8 cellular contexts compared by ENCODE assay signal in the genomic region with DNA sequence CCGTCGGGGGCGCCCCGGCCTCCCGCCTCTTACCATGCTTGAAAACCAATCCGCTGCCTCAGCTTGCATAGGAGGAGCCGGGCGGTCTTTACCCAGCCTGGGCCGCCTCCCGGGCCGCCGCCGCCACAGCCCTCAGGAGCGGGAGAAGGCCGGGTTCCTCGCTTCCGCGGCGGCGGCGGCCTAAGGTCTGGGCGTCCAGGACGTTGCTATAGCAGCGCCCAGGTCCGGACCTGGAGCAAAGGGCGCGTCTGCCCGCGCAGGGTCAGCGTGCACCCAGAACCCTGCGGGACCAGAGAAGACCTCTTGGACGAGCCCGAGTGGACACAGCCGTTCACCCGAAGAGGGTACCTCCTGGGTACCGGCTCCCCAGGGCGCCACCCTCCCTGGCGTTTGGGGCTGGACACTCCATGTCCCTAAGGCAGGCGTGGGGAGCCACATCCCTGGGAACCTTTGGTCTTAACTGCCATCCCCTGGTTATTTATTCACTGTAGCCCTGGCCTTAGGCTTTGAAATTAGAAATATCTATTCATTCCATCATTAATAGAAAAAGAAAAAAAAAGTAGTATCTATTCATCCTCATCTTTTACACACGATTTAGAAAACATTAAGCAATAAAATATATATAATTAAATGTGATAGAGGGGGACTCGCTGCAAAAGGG. TPM values are rescaled to one million over a fixed set of nuclear protein-coding genes. Genes with fewer than 3 reads are reported as not detected.
DNase-seq lines count a peak whose midpoint lies in the region; TF ChIP-seq lines count a peak whose summit lies in the region.

No MANE protein-coding gene starts in this region.

- H3K36me3 ChIP-seq in A673 (ENCODE audit: insufficient read depth, low read length, poor library complexity, severe bottlenecking) (no peaks in the 10 kb centered on the region), mucosa of stomach (ENCODE audit: control insufficient read depth, insufficient read depth, low read length) (no peaks in the 10 kb centered on the region), SJCRH30 (peaks cover 37% of the 10 kb centered on the region)

- H3K9ac ChIP-seq in mucosa of stomach (ENCODE audit: low read length): peak overlapping the region; percentile 34

- POLR2A ChIA-PET in A673 (lab: Charles Lee; ENCODE audit: low non-redundant PET): no interaction called here

- no TSS peak for BruUV-seq in A673 (replicated peaks; lab: Mats Ljungman, UMichigan)

- H3K27ac ChIP-seq in A673 (ENCODE audit: low read depth, low read length, poor library complexity, severe bottlenecking) (no peak overlapping the region), SJCRH30 (no peak overlapping the region)

- DNase-seq in A673 (ENCODE audit: low spot score) (peak; percentile 12), NCI-H1105 treated with DMSO at 0.1 percent for 48 hours (lab: John Stamatoyannopoulos, UW) (peak; percentile 53), epithelial cell of esophagus (ENCODE audit: low read depth) (peak; percentile 58), SJCRH30 (no peak), KBM-7 (no peak), COR-L47 (lab: John Stamatoyannopoulos, UW) (no peak), NCI-H2171 (lab: John Stamatoyannopoulos, UW) (no peak)

- H3K4me1 ChIP-seq in A673 (ENCODE audit: insufficient read depth, low read length, poor library complexity, severe bottlenecking) (no peaks in the 10 kb centered on the region), mucosa of stomach (ENCODE audit: control insufficient read depth, insufficient read depth, low read length) (no peaks in the 10 kb centered on the region), SJCRH30 (no peaks in the 10 kb centered on the region)

- CTCF ChIA-PET in A673 (lab: Charles Lee): interaction anchor here (0.6 kb wide), 1 partner anchor 72 kb away, joined by 4 read pairs; no protein-coding TSS in a partner anchor

- H3K9me3 ChIP-seq in A673 (ENCODE audit: low read depth, low read length, poor library complexity, severe bottlenecking) (no peaks in the 10 kb centered on the region), mucosa of stomach (ENCODE audit: control insufficient read depth, low read length) (no peaks in the 10 kb centered on the region), SJCRH30 (replicated peaks) (no peaks in the 10 kb centered on the region)

- no peak overlapping the region for H3K4me3 ChIP-seq in A673 (ENCODE audit: low read depth, low read length, poor library complexity, severe bottlenecking)
- peak overlapping the region; percentile 40 for H3K4me3 ChIP-seq in epithelial cell of esophagus (ENCODE audit: low read length)
- no peak overlapping the region for H3K4me3 ChIP-seq in mucosa of stomach (ENCODE audit: low read length)
- no peak overlapping the region; the same call in 1 of the 2 replicates for H3K4me3 ChIP-seq in SJCRH30

- H3K27me3 ChIP-seq in A673 (replicated peaks; ENCODE audit: insufficient read depth, low read depth, low read length, poor library complexity) (peaks cover 54% of the 10 kb centered on the region), mucosa of stomach (ENCODE audit: control insufficient read depth, insufficient read depth, low read length) (peaks cover 32% of the 10 kb centered on the region), SJCRH30 (no peaks in the 10 kb centered on the region)

- in situ Hi-C loops in KBM-7 (cut with MboI; ENCODE audit: low pct_unique_long_range_greater_than_20kb, low sequenced_read_pairs): no loop called here

- intact Hi-C loops in A673 (cut with micrococcal nuclease; ENCODE audit: unreplicated experiment): no loop called here

- TF ChIP-seq CTCF in A673 (conservative IDR thresholded peaks at IDR 0.05; ENCODE audit: low read depth, low read length) (no peak), epithelial cell of esophagus (IDR thresholded peaks at IDR 0.05; ENCODE audit: insufficient read depth, low read depth, low read length, missing control alignments) (no peak)

RNA-seq across cellular contexts. Expression of a gene that starts 2.4 kb away (rescaled TPM):
- 6.1 and 8.6 TPM in 2 replicates for total RNA-seq in A673 (2021)
- total RNA-seq in SJCRH30 (2014; rRNA removed; shearing (Covaris generic)): 39.1 and 47.6 TPM in 2 replicates

RNA-seq across cellular contexts. Expression of a gene that starts 34.8 kb away (rescaled TPM):
- 21.4 and 21.5 TPM in 2 replicates for total RNA-seq in A673 (2021)
- 22.5 and 24.1 TPM in 2 replicates for total RNA-seq in SJCRH30 (2014; rRNA removed; shearing (Covaris generic))

Comparison
In these comparisons a context has a peak if more than half of its experiments do, and no peak if none do; other contexts are left out.
1. DNase-seq: peak in A673 (single experiment), NCI-H1105 treated with DMSO at 0.1 percent for 48 hours (single experiment) and epithelial cell of esophagus (single experiment); none in SJCRH30 (0 of 2), KBM-7 (single experiment), COR-L47 (single experiment) and NCI-H2171 (single experiment).